1 cellular context compared by ENCODE assay signal in the genomic region with DNA sequence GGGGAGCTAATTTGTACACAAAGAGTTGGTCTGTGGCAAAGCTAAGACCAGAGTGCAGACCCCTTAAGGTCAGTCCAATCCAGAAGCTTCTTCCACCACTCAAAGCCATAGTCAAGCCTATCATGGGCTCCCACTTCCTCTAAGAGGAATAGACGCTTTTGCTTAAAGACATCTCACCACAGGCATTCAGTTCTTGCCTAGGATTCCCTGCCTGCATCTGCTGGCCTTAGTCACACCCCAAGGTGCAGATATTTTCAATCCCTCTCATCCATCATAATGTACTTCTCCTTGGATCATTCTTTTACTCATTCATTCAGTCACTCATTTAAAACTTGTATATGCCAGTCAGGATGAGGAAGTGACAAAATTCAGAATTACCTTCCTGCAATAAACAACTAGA.
TF ChIP-seq lines count a peak whose summit lies in the region.

No MANE protein-coding gene starts in this region.

TF ChIP-seq in GM23338, 12 proteins besides CTCF, POLR2A, EP300 and RAD21 (continued from another document):
- TF ChIP-seq, protein P1, sequence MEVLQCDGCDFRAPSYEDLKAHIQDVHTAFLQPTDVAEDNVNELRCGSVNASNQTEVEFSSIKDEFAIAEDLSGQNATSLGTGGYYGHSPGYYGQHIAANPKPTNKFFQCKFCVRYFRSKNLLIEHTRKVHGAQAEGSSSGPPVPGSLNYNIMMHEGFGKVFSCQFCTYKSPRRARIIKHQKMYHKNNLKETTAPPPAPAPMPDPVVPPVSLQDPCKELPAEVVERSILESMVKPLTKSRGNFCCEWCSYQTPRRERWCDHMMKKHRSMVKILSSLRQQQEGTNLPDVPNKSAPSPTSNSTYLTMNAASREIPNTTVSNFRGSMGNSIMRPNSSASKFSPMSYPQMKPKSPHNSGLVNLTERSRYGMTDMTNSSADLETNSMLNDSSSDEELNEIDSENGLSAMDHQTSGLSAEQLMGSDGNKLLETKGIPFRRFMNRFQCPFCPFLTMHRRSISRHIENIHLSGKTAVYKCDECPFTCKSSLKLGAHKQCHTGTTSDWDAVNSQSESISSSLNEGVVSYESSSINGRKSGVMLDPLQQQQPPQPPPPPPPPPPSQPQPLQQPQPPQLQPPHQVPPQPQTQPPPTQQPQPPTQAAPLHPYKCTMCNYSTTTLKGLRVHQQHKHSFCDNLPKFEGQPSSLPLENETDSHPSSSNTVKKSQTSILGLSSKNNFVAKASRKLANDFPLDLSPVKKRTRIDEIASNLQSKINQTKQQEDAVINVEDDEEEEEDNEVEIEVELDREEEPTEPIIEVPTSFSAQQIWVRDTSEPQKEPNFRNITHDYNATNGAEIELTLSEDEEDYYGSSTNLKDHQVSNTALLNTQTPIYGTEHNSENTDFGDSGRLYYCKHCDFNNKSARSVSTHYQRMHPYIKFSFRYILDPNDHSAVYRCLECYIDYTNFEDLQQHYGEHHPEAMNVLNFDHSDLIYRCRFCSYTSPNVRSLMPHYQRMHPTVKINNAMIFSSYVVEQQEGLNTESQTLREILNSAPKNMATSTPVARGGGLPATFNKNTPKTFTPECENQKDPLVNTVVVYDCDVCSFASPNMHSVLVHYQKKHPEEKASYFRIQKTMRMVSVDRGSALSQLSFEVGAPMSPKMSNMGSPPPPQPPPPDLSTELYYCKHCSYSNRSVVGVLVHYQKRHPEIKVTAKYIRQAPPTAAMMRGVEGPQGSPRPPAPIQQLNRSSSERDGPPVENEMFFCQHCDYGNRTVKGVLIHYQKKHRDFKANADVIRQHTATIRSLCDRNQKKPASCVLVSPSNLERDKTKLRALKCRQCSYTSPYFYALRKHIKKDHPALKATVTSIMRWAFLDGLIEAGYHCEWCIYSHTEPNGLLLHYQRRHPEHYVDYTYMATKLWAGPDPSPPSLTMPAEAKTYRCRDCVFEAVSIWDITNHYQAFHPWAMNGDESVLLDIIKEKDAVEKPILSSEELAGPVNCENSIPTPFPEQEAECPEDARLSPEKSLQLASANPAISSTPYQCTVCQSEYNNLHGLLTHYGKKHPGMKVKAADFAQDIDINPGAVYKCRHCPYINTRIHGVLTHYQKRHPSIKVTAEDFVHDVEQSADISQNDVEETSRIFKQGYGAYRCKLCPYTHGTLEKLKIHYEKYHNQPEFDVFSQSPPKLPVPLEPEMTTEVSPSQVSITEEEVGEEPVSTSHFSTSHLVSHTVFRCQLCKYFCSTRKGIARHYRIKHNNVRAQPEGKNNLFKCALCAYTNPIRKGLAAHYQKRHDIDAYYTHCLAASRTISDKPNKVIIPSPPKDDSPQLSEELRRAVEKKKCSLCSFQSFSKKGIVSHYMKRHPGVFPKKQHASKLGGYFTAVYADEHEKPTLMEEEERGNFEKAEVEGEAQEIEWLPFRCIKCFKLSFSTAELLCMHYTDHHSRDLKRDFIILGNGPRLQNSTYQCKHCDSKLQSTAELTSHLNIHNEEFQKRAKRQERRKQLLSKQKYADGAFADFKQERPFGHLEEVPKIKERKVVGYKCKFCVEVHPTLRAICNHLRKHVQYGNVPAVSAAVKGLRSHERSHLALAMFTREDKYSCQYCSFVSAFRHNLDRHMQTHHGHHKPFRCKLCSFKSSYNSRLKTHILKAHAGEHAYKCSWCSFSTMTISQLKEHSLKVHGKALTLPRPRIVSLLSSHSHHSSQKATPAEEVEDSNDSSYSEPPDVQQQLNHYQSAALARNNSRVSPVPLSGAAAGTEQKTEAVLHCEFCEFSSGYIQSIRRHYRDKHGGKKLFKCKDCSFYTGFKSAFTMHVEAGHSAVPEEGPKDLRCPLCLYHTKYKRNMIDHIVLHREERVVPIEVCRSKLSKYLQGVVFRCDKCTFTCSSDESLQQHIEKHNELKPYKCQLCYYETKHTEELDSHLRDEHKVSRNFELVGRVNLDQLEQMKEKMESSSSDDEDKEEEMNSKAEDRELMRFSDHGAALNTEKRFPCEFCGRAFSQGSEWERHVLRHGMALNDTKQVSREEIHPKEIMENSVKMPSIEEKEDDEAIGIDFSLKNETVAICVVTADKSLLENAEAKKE (CRISPR knock-in tag; IDR thresholded peaks at IDR 0.05): no peak
